ENCODE assay signal across 8 cellular contexts in the genomic region with DNA sequence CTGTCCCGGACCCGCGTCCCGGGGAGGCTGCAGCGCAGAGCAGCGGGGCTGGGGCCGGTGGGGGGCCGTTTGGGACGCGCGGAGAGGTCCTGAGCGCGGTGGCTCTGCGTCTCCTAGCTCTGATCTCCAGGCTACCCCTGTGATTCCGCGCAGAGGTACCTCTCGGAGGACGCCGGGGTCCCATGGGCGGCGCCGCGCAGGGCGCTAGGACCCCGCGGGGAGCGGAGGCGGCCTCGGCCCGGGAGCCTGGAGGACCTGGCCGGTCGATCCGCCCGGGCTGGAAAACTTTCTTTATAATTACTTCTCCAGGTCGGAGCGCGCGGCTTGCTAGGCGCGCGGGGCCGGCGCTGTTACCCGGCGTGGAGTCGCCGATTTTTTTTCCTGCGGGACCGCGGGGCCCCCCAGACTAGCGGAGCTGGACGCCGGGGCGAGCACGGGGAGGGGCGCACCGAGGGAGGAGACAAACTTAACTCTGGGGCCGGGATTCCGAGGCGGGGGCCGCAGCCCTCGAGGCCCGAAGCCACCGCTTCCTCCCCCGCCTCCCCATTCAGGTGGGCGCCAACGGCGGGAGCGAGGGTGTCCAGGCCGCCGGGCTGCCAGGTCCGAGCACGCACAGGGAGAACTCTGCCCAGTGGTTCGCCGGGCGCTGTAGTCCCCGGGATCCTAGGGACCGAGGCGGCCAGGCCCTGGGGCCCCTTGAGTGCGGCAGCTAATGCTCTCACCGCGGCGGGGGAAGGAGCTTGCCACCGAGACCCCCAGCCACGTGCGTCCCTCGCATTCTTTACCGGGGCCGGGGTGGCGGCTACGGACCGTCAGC. TPM values are rescaled to one million over a fixed set of nuclear protein-coding genes. Genes with fewer than 3 reads are reported as not detected.
A peak's percentile ranks its signal among the peaks of the same experiment; 100 is the strongest.
DNase-seq lines count a peak whose midpoint lies in the region; ATAC-seq and TF ChIP-seq lines count a peak whose summit lies in the region.

No MANE protein-coding gene starts in this region.

- H3K36me3 ChIP-seq in GM06990 (ENCODE audit: control insufficient read depth, insufficient read depth, low read length), result no peaks in the 10 kb centered on the region
- H3K36me3 ChIP-seq in Peyer's patch, result no peaks in the 10 kb centered on the region
- no peaks in the 10 kb centered on the region for H3K36me3 ChIP-seq in tibial artery

- H3K9me3 ChIP-seq in Peyer's patch (no peaks in the 10 kb centered on the region), tibial artery (no peaks in the 10 kb centered on the region)

- H3K4me1 ChIP-seq in Peyer's patch (peaks cover 0 to 24% (median 11%) of the 10 kb centered on the region in 4 donors), tibial artery (peaks cover 0 to 53% (median 38%) of the 10 kb centered on the region in 4 donors)

- peak overlapping the region; percentile 53 for H3K4me3 ChIP-seq in GM06990 (replicated peaks; ENCODE audit: low read depth, low read length)
- H3K4me3 ChIP-seq in Peyer's patch, result peak overlapping the region; percentile 67 to 93 (median 70)
- peak overlapping the region; percentile 60 to 68 for H3K4me3 ChIP-seq in tibial artery

- no peak for TF ChIP-seq POLR2A in Peyer's patch (IDR thresholded peaks at IDR 0.05)

- intact Hi-C loops in tibial artery (cut with DNase I; ENCODE audit: low total_unique reads), result loop anchor here (2.0 to 10.0 kb wide), 2 partner anchors 70 to 102 kb away; a partner anchor contains a TSS

- peaks cover 5% of the 10 kb centered on the region for H3K27me3 ChIP-seq in GM06990 (replicated peaks; ENCODE audit: control insufficient read depth, insufficient read depth, low read length)
- H3K27me3 ChIP-seq in Peyer's patch, result no peaks in the 10 kb centered on the region
- peaks cover 0 to 34% of the 10 kb centered on the region in 2 donors for H3K27me3 ChIP-seq in tibial artery

- ATAC-seq in HG02759 (IDR thresholded peaks at IDR 0.05; ENCODE audit: unreplicated experiment) (peak; percentile 32), GM18517 (IDR thresholded peaks at IDR 0.05; ENCODE audit: unreplicated experiment) (no peak), GM18873 (IDR thresholded peaks at IDR 0.05; ENCODE audit: low FRiP score, unreplicated experiment) (no peak)

- TF ChIP-seq CTCF in GM06990 (IDR thresholded peaks at IDR 0.05; ENCODE audit: insufficient read depth, low read length, poor library complexity, severe bottlenecking) (no peak), Peyer's patch (IDR thresholded peaks at IDR 0.05) (no peak), tibial artery (IDR thresholded peaks at IDR 0.05) (no peak)

- DNase-seq in GM06990 (ENCODE audit: extremely low read depth, insufficient read length), result peak; percentile 53
- peak in 2 of 3 donors; percentile 71 to 79 for DNase-seq in Peyer's patch
- DNase-seq in ecto neural progenitor cell (ENCODE audit: low spot score), result peak; percentile 68
- DNase-seq in lung microvascular endothelial cell (ENCODE audit: low read depth in 2 of 2), result peak; percentile 38 to 58
- peak in 1 of 2 donors; percentile 53 for DNase-seq in tibial artery

- peak overlapping the region; percentile 65 to 92 (median 86) for H3K27ac ChIP-seq in Peyer's patch
- H3K27ac ChIP-seq in tibial artery, result peak overlapping the region; percentile 54 to 68

RNA-seq across cellular contexts. Expression of a gene that starts 0.8 kb away (rescaled TPM):
- 100 to 1,000 TPM in 1 of 4 donors, 10 to 100 TPM in 3; 36.3 to 160 (median 89.2) TPM for total RNA-seq in Peyer's patch
- total RNA-seq in lung microvascular endothelial cell, result 0.20 and 0.22 TPM in 2 replicates

Comparison
In these comparisons a context has a peak if more than half of its experiments do, and no peak if none do; other contexts are left out.
1. RNA of a gene that starts 0.8 kb away (total RNA-seq): 36.3 to 160 TPM in Peyer's patch; 0.20 to 0.22 TPM in lung microvascular endothelial cell; every median in the first group is over 10 times any median in the second.
2. Peak in every context shown above with its lines, with median percentiles within 50 percentile points of each other: H3K4me3 ChIP-seq.